ENCODE assay signal across 14 cellular contexts in the genomic region with DNA sequence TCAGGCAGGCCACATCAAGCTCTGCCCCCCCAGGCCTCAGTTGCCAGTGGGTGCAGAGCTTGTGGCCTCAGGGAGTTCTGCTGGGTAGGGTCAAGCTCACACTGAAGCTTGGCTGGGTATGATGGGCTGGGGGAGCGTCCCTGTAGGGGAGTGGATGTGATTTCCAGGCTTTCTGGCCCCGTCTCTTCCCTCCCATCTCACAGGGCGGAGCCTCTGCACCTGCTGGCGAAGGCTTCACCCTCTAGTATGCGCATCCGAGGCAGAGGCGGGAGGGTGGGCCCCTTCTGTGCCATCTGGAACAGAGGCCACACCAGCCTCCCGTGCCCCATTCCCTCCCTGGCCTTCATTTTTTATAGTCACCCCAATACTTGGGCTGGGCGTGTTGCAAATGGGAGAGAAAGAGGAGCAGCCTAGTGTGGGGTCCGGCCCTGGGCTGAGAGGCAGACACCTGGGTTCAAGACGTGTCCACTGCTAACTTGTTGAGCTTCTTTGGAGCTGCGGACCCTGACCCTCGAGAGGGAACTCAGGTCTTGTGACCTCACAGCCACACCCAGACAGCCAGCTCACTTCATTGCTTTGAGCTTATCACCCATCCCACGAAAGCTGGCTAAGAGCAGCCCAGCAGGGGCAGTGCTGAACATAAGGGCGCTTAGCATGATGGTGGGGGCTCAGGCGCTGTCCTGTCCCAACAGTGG. TPM values are rescaled to one million over a fixed set of nuclear protein-coding genes. Genes with fewer than 3 reads are reported as not detected.
DNase-seq lines count a peak whose midpoint lies in the region; ATAC-seq and TF ChIP-seq lines count a peak whose summit lies in the region.
"Had no signal": no experiment of that assay in that cellular context is flagged by ENCODE, and none has a peak within 500 bp of the region (broad histone marks: within the 10 kb centered on the region; RNA-seq: fewer than 3 reads in every experiment).

No MANE protein-coding gene starts in this region.

- POLR2A ChIA-PET in SK-N-SH (lab: Yijun Ruan, JAX), result interaction anchor here (0.6 kb wide), 2 partner anchors 9 to 49 kb away, joined by 3 to 4 read pairs; no protein-coding TSS in a partner anchor

- peaks cover 7 to 81% of the 10 kb centered on the region in 2 experiments; a peak in 2 of 4 replicates for H3K4me1 ChIP-seq in SK-N-SH (ENCODE audit: control insufficient read depth in 1 of 2, insufficient read depth in 2 of 2, low read depth in 1 of 2, low read length in 1 of 2)
- peaks cover 35 to 97% (median 76%) of the 10 kb centered on the region in 9 donors for H3K4me1 ChIP-seq in heart right ventricle
- H3K4me1 ChIP-seq in parathyroid adenoma, result peaks cover 5% of the 10 kb centered on the region
- H3K4me1 ChIP-seq in vagina, result peaks cover 31% of the 10 kb centered on the region
- peaks cover 9% of the 10 kb centered on the region for H3K4me1 ChIP-seq in testis

- no peaks in the 10 kb centered on the region for H3K9me3 ChIP-seq in SK-N-SH
- no peaks in the 10 kb centered on the region for H3K9me3 ChIP-seq in heart right ventricle
- no peaks in the 10 kb centered on the region for H3K9me3 ChIP-seq in parathyroid adenoma (ENCODE audit: control insufficient read depth, low read length)
- H3K9me3 ChIP-seq in vagina, result no peaks in the 10 kb centered on the region
- no peaks in the 10 kb centered on the region for H3K9me3 ChIP-seq in testis

- H3K79me2 ChIP-seq in SK-N-SH (ENCODE audit: insufficient read depth), result no peaks in the 10 kb centered on the region
- no peaks in the 10 kb centered on the region for H3K79me2 ChIP-seq in parathyroid adenoma

- TF ChIP-seq POLR2A in vagina (IDR thresholded peaks at IDR 0.05) (no peak), testis (IDR thresholded peaks at IDR 0.05) (no peak)

- WGBS in SK-N-SH (ENCODE audit: low lambda C conversion rate), result 95% methylated on average over 16 of the region's 16 CpGs
- WGBS in heart right ventricle, 2 donors, result 59 to 63% methylated on average over 16 of the region's 16 CpGs
- 97% methylated on average over 12 to 16 of the region's 16 CpGs for WGBS in testis, 2 donors

- CTCF ChIA-PET in SK-N-SH (lab: Yijun Ruan, JAX), result interaction anchor here (0.8 to 10.9 kb wide), 6 partner anchors 17 to 220 kb away, joined by 3 to 84 read pairs (median 4); no protein-coding TSS in a partner anchor

- H3K9ac ChIP-seq in SK-N-SH (no peak overlapping the region), parathyroid adenoma (no peak overlapping the region)

- TF ChIP-seq CTCF in SK-N-SH (IDR thresholded peaks at IDR 0.05) (no peak), heart right ventricle (IDR thresholded peaks at IDR 0.05) (peak in 2 of 9 donors; percentile 12 to 15), parathyroid adenoma (IDR thresholded peaks at IDR 0.05) (no peak), vagina (IDR thresholded peaks at IDR 0.05) (no peak), testis (IDR thresholded peaks at IDR 0.05) (no peak), GM13977 (IDR thresholded peaks at IDR 0.05; ENCODE audit: extremely low read depth, insufficient read depth, missing control alignments) (no peak)

- no peaks in the 10 kb centered on the region for H3K27me3 ChIP-seq in SK-N-SH (ENCODE audit: insufficient read depth)
- no peaks in the 10 kb centered on the region for H3K27me3 ChIP-seq in heart right ventricle
- H3K27me3 ChIP-seq in parathyroid adenoma (ENCODE audit: control insufficient read depth, insufficient read depth, low read length), result no peaks in the 10 kb centered on the region
- no peaks in the 10 kb centered on the region for H3K27me3 ChIP-seq in vagina
- H3K27me3 ChIP-seq in testis, result no peaks in the 10 kb centered on the region

- no peak for TF ChIP-seq RAD21 in SK-N-SH (IDR thresholded peaks at IDR 0.05; ENCODE audit: low read length)

- H3K4me3 ChIP-seq in SK-N-SH (ENCODE audit: low read depth in 2 of 2, low read length in 1 of 2) (peak overlapping the region in 1 of 2 experiments; percentile 6; a peak in 1 of 4 replicates), heart right ventricle (peak overlapping the region; percentile 30 to 70 (median 54)), parathyroid adenoma (ENCODE audit: low read depth, low read length) (peak overlapping the region; percentile 18), vagina (peak overlapping the region; percentile 39 to 44), testis (no peak overlapping the region)

- DNase-seq in SK-N-SH (no peak), heart right ventricle (peak in 1 of 2 donors; percentile 16), vagina (ENCODE audit: extremely low spot score in 2 of 2) (no peak), testis (no peak), GM13977 (ENCODE audit: low spot score) (no peak)
- no peak for DNase-seq in stimulated activated naive CD4-positive, alpha-beta T cell (lab: John Stamatoyannopoulos, UW)
- DNase-seq: activated gamma-delta T cell treated with Interleukin-2 at 50 U/mL for 16 hours, GDM1, Karpas-422, NCI-H1694 treated with DMSO at 0.1 percent for 48 hours had no signal

- no peaks in the 10 kb centered on the region for H3F3A ChIP-seq in SK-N-SH (replicated peaks; ENCODE audit: insufficient read depth)

- in situ Hi-C loops in GM13977 (cut with MboI; ENCODE audit: low pct_unique_long_range_greater_than_20kb, low sequenced_read_pairs, unreplicated experiment), result no loop called here

- H3K9me2 ChIP-seq in SK-N-SH, result no peaks in the 10 kb centered on the region

- no peak overlapping the region for H2AFZ ChIP-seq in SK-N-SH (ENCODE audit: low read depth)
- no peak overlapping the region for H2AFZ ChIP-seq in parathyroid adenoma

- H3K27ac ChIP-seq in SK-N-SH (ENCODE audit: low read depth in 2 of 2, low read length in 1 of 2) (peak overlapping the region; percentile 37 to 86; a peak in 3 of 4 replicates), heart right ventricle (peak overlapping the region; percentile 48 to 91 (median 85)), parathyroid adenoma (no peak overlapping the region), vagina (peak overlapping the region; percentile 63), testis (no peak overlapping the region)
- H3K27ac ChIP-seq: 22Rv1 had no signal

- H4K20me1 ChIP-seq in SK-N-SH (ENCODE audit: insufficient read depth), result no peaks in the 10 kb centered on the region

- intact Hi-C loops in heart right ventricle (cut with DNase I) (loop anchor here in 3 of 10 donors (5.0 to 10.0 kb wide), 3 partner anchors 89 to 99 kb away; no protein-coding TSS in a partner anchor), vagina (cut with DNase I) (no loop called here), testis (cut with DNase I; ENCODE audit: low total_unique reads) (no loop called here)

- ATAC-seq in SK-N-SH treated with all-trans-retinoic acid at 6 μM for 48 hours (no peak), heart right ventricle (peak in 1 of 8 donors; percentile 1)

- TF ChIP-seq EP300 in SK-N-SH (IDR thresholded peaks at IDR 0.05; ENCODE audit: borderline replicate concordance in 1 of 2, low read depth in 1 of 2, low read length in 1 of 2), result no peak

- no peaks in the 10 kb centered on the region for H3K36me3 ChIP-seq in SK-N-SH (replicated peaks in 1 of 2; ENCODE audit: control insufficient read depth in 1 of 2, insufficient read depth in 2 of 2, low read length in 1 of 2)
- H3K36me3 ChIP-seq in heart right ventricle, result no peaks in the 10 kb centered on the region
- no peaks in the 10 kb centered on the region for H3K36me3 ChIP-seq in parathyroid adenoma (ENCODE audit: control insufficient read depth, insufficient read depth, low read length)
- H3K36me3 ChIP-seq in vagina, result no peaks in the 10 kb centered on the region
- no peaks in the 10 kb centered on the region for H3K36me3 ChIP-seq in testis (ENCODE audit: low read depth, missing control alignments)

- peak overlapping the region; percentile 24 for H3K4me2 ChIP-seq in SK-N-SH
- H3K4me2 ChIP-seq in parathyroid adenoma (ENCODE audit: low read length), result no peak overlapping the region

TF ChIP-seq in SK-N-SH, 30 proteins besides CTCF, POLR2A, EP300 and RAD21 (continues in another document):
- TF ChIP-seq MEF2A (IDR thresholded peaks at IDR 0.05; ENCODE audit: borderline replicate concordance, low read depth) (no peak), FOXJ3 (CRISPR knock-in tag; IDR thresholded peaks at IDR 0.05) (no peak), TEAD4 (IDR thresholded peaks at IDR 0.05; ENCODE audit: borderline replicate concordance, insufficient read depth) (no peak), NRF1 (IDR thresholded peaks at IDR 0.05; ENCODE audit: low read depth, low read length) (no peak), JUND (IDR thresholded peaks at IDR 0.05) (no peak), YY1 (IDR thresholded peaks at IDR 0.05; ENCODE audit: low read depth) (no peak)

TF ChIP-seq in SK-N-SH treated with all-trans-retinoic acid at 6 μM for 48 hours, 23 proteins besides CTCF, POLR2A, EP300 and RAD21 (continues in another document):
- TF ChIP-seq ISL1 (CRISPR knock-in tag; IDR thresholded peaks at IDR 0.05) (no peak), ZFP30 (CRISPR knock-in tag; IDR thresholded peaks at IDR 0.05) (no peak), ZNF8 (CRISPR knock-in tag; IDR thresholded peaks at IDR 0.05) (no peak)

RNA-seq across cellular contexts. Expression of gene AQP1, which starts 2.3 kb away (rescaled TPM):
- polyA plus RNA-seq in SK-N-SH (2012; rRNA removed), result 1.7 and 2.4 TPM in 2 replicates
- polyA plus RNA-seq in SK-N-SH (2012; cell fraction: cytosol; rRNA removed), result 1.5 and 1.6 TPM in 2 replicates
- polyA plus RNA-seq in SK-N-SH (2012; cell fraction: nucleus; rRNA removed), result 7.0 and 8.4 TPM in 2 replicates
- 100 to 1,000 TPM; 101 to 274 (median 171) TPM for total RNA-seq in heart right ventricle
- polyA plus RNA-seq in heart right ventricle, result 100 to 1,000 TPM; 211 to 245 TPM
- total RNA-seq in vagina, result 243 TPM
- total RNA-seq in testis, result 10 to 100 TPM; 15.2 to 28.1 TPM
- 55.8 TPM for polyA plus RNA-seq in testis (ENCODE audit: insufficient read depth, low read depth, low replicate concordance)

RNA-seq across cellular contexts. Expression of gene GHRHR, which starts 49.8 kb away (rescaled TPM):
- polyA plus RNA-seq in SK-N-SH (2012; rRNA removed), result not detected in 2 replicates
- polyA plus RNA-seq in SK-N-SH (2012; cell fraction: cytosol; rRNA removed), result not detected in 2 replicates
- polyA plus RNA-seq in SK-N-SH (2012; cell fraction: nucleus; rRNA removed), result not detected in 2 replicates
- not detected for total RNA-seq in heart right ventricle
- polyA plus RNA-seq in heart right ventricle, result not detected
- not detected for total RNA-seq in vagina
- 1 to 10 TPM; 1.4 to 3.6 TPM for total RNA-seq in testis
- 2.1 TPM for polyA plus RNA-seq in testis (ENCODE audit: insufficient read depth, low read depth, low replicate concordance)
- total RNA-seq: mesenteric fat pad had no signal

Comparison
In these comparisons a context has a peak if more than half of its experiments do, and no peak if none do; other contexts are left out.
1. H3K27ac ChIP-seq: peak in SK-N-SH (2 of 2), heart right ventricle (10 of 10) and vagina (single experiment); none in parathyroid adenoma (single experiment) and testis (0 of 2).
2. H3K4me3 ChIP-seq: peak in heart right ventricle (10 of 10), parathyroid adenoma (single experiment) and vagina (2 of 2); none in testis (0 of 2).